In genomic region chr20:44288252-44288651, GRCh38 we compare ENCODE assay signal across 1 cellular context.
A peak's percentile ranks its signal among the peaks of the same experiment; 100 is the strongest.
TF ChIP-seq lines count a peak whose summit lies in the region.

No MANE protein-coding gene starts in this region.

TF ChIP-seq in HepG2, 621 proteins besides CTCF, POLR2A, EP300 and RAD21 (continues in another document):
- TF ChIP-seq ZC3H4 (CRISPR knock-in tag; IDR thresholded peaks at IDR 0.05; ENCODE audit: borderline replicate concordance), result no peak
- peak; percentile 81 for TF ChIP-seq NR2F6 (IDR thresholded peaks at IDR 0.05)
- TF ChIP-seq NR2F6 (CRISPR knock-in tag; IDR thresholded peaks at IDR 0.05), result peak; percentile 85
- no peak for TF ChIP-seq ZNF3 (CRISPR knock-in tag; IDR thresholded peaks at IDR 0.05)
- peak; percentile 82; the same call in 1 of the 2 replicates for TF ChIP-seq RXRA (CRISPR knock-in tag; IDR thresholded peaks at IDR 0.05)
- TF ChIP-seq PCBP2 (optimal IDR thresholded peaks at IDR 0.05; ENCODE audit: low read depth, low read length, poor library complexity, severe bottlenecking), result no peak
- TF ChIP-seq THRA (CRISPR knock-in tag; IDR thresholded peaks at IDR 0.05; ENCODE audit: borderline replicate concordance), result peak; percentile 97
- no peak for TF ChIP-seq ZFP36L2 (CRISPR knock-in tag; IDR thresholded peaks at IDR 0.05)
- TF ChIP-seq EHMT2 (IDR thresholded peaks at IDR 0.05; ENCODE audit: borderline replicate concordance, low read depth, low read length), result 0 out of 2 replicates have a peak, but pooled peaks have one; percentile 4
- TF ChIP-seq MEF2D (CRISPR knock-in tag; IDR thresholded peaks at IDR 0.05), result no peak
- TF ChIP-seq RARA (CRISPR knock-in tag; IDR thresholded peaks at IDR 0.05), result peak; percentile 49; the same call in 1 of the 2 replicates
- TF ChIP-seq KIAA2018 (CRISPR knock-in tag; IDR thresholded peaks at IDR 0.05; ENCODE audit: borderline replicate concordance), result no peak
- no peak for TF ChIP-seq RFX1 (IDR thresholded peaks at IDR 0.05)
- TF ChIP-seq ZNF451 (CRISPR knock-in tag; IDR thresholded peaks at IDR 0.05), result no peak
- no peak for TF ChIP-seq ZNF30 (CRISPR knock-in tag; IDR thresholded peaks at IDR 0.05)
- peak; percentile 56 for TF ChIP-seq NR2F2 (IDR thresholded peaks at IDR 0.05; ENCODE audit: borderline replicate concordance, low read depth)
- no peak for TF ChIP-seq NFIC (IDR thresholded peaks at IDR 0.05; ENCODE audit: low read length)
- no peak for TF ChIP-seq SNAPC2 (CRISPR knock-in tag; IDR thresholded peaks at IDR 0.05)
- TF ChIP-seq NKX3-1 (CRISPR knock-in tag; IDR thresholded peaks at IDR 0.05), result no peak
- TF ChIP-seq, protein P1, sequence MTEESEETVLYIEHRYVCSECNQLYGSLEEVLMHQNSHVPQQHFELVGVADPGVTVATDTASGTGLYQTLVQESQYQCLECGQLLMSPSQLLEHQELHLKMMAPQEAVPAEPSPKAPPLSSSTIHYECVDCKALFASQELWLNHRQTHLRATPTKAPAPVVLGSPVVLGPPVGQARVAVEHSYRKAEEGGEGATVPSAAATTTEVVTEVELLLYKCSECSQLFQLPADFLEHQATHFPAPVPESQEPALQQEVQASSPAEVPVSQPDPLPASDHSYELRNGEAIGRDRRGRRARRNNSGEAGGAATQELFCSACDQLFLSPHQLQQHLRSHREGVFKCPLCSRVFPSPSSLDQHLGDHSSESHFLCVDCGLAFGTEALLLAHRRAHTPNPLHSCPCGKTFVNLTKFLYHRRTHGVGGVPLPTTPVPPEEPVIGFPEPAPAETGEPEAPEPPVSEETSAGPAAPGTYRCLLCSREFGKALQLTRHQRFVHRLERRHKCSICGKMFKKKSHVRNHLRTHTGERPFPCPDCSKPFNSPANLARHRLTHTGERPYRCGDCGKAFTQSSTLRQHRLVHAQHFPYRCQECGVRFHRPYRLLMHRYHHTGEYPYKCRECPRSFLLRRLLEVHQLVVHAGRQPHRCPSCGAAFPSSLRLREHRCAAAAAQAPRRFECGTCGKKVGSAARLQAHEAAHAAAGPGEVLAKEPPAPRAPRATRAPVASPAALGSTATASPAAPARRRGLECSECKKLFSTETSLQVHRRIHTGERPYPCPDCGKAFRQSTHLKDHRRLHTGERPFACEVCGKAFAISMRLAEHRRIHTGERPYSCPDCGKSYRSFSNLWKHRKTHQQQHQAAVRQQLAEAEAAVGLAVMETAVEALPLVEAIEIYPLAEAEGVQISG (CRISPR knock-in tag; IDR thresholded peaks at IDR 0.05), result no peak
- no peak for TF ChIP-seq HES4 (CRISPR knock-in tag; IDR thresholded peaks at IDR 0.05; ENCODE audit: borderline replicate concordance)
- TF ChIP-seq ZNF382 (CRISPR knock-in tag; IDR thresholded peaks at IDR 0.05; ENCODE audit: borderline replicate concordance), result no peak
- TF ChIP-seq ZXDC (CRISPR knock-in tag; IDR thresholded peaks at IDR 0.05), result no peak
- no peak for TF ChIP-seq ZNF605 (CRISPR knock-in tag; IDR thresholded peaks at IDR 0.05)
- peak; percentile 29; the same call in 1 of the 2 replicates for TF ChIP-seq STAG1 (CRISPR knock-in tag; IDR thresholded peaks at IDR 0.05)
- TF ChIP-seq SAFB2 (CRISPR knock-in tag; IDR thresholded peaks at IDR 0.05; ENCODE audit: borderline replicate concordance, low read depth), result no peak
- TF ChIP-seq ETV6 (CRISPR knock-in tag; conservative IDR thresholded peaks at IDR 0.05), result no peak
- TF ChIP-seq, protein P2, sequence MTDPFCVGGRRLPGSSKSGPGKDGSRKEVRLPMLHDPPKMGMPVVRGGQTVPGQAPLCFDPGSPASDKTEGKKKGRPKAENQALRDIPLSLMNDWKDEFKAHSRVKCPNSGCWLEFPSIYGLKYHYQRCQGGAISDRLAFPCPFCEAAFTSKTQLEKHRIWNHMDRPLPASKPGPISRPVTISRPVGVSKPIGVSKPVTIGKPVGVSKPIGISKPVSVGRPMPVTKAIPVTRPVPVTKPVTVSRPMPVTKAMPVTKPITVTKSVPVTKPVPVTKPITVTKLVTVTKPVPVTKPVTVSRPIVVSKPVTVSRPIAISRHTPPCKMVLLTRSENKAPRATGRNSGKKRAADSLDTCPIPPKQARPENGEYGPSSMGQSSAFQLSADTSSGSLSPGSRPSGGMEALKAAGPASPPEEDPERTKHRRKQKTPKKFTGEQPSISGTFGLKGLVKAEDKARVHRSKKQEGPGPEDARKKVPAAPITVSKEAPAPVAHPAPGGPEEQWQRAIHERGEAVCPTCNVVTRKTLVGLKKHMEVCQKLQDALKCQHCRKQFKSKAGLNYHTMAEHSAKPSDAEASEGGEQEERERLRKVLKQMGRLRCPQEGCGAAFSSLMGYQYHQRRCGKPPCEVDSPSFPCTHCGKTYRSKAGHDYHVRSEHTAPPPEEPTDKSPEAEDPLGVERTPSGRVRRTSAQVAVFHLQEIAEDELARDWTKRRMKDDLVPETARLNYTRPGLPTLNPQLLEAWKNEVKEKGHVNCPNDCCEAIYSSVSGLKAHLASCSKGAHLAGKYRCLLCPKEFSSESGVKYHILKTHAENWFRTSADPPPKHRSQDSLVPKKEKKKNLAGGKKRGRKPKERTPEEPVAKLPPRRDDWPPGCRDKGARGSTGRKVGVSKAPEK (CRISPR knock-in tag; IDR thresholded peaks at IDR 0.05; ENCODE audit: borderline replicate concordance), result no peak
- TF ChIP-seq, protein P3, sequence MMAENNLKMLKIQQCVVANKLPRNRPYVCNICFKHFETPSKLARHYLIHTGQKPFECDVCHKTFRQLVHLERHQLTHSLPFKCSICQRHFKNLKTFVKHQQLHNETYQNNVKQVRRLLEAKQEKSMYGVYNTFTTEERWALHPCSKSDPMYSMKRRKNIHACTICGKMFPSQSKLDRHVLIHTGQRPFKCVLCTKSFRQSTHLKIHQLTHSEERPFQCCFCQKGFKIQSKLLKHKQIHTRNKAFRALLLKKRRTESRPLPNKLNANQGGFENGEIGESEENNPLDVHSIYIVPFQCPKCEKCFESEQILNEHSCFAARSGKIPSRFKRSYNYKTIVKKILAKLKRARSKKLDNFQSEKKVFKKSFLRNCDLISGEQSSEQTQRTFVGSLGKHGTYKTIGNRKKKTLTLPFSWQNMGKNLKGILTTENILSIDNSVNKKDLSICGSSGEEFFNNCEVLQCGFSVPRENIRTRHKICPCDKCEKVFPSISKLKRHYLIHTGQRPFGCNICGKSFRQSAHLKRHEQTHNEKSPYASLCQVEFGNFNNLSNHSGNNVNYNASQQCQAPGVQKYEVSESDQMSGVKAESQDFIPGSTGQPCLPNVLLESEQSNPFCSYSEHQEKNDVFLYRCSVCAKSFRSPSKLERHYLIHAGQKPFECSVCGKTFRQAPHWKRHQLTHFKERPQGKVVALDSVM (CRISPR knock-in tag; IDR thresholded peaks at IDR 0.05), result 0 out of 2 replicates have a peak, but pooled peaks have one; percentile 32
- TF ChIP-seq MTF1 (CRISPR knock-in tag; IDR thresholded peaks at IDR 0.05), result no peak
- no peak for TF ChIP-seq SMAD1 (CRISPR knock-in tag; IDR thresholded peaks at IDR 0.05; ENCODE audit: borderline replicate concordance, low read depth)
- no peak for TF ChIP-seq ZNF460 (CRISPR knock-in tag; IDR thresholded peaks at IDR 0.05; ENCODE audit: borderline replicate concordance)
- TF ChIP-seq, protein P4, sequence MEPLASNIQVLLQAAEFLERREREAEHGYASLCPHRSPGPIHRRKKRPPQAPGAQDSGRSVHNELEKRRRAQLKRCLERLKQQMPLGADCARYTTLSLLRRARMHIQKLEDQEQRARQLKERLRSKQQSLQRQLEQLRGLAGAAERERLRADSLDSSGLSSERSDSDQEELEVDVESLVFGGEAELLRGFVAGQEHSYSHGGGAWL (CRISPR knock-in tag; IDR thresholded peaks at IDR 0.05), result no peak
- no peak for TF ChIP-seq RBM22 (optimal IDR thresholded peaks at IDR 0.05; ENCODE audit: low read length)
- no peak for TF ChIP-seq PTBP1 (IDR thresholded peaks at IDR 0.05; ENCODE audit: low read depth, low read length, poor library complexity, severe bottlenecking)
- TF ChIP-seq MNT (IDR thresholded peaks at IDR 0.05), result no peak
